Comparison of ENCODE assay signal across 19 cellular contexts in genomic region chr4:117771647-117772337, GRCh38.
DNase-seq lines count a peak whose midpoint lies in the region; ATAC-seq and TF ChIP-seq lines count a peak whose summit lies in the region.
"Had no signal": no experiment of that assay in that cellular context is flagged by ENCODE, and none has a peak within 500 bp of the region (broad histone marks: within the 10 kb centered on the region; RNA-seq: fewer than 3 reads in every experiment).

No MANE protein-coding gene starts in this region.

- CTCF ChIA-PET in WTC11 (lab: Charles Lee) (interaction anchor here (0.5 to 1.6 kb wide), 9 partner anchors 9 to 1250 kb away, joined by 3 to 7 read pairs (median 3); partner anchors contain the start of gene NDST3), RWPE1 (lab: Yijun Ruan, JAX) (interaction anchor here (0.5 kb wide), 1 partner anchor 37 kb away, joined by 4 read pairs; no protein-coding TSS in a partner anchor)

- H3K27me3 ChIP-seq in DND-41 (ENCODE audit: insufficient read depth, low read length, poor library complexity), result no peaks in the 10 kb centered on the region
- H3K27me3 ChIP-seq: BE2C had no signal

- no peak overlapping the region for H3K27ac Mint-ChIP-seq in WTC11
- H3K27ac Mint-ChIP-seq: activated naive CD8-positive, alpha-beta T cell treated with anti-CD3 and anti-CD28 coated beads for 36 hours; immature natural killer cell; stimulated activated naive B cell treated with anti-CD40 and anti-IgM and Interleukin-4, amounts not matched to agents 10 μg/mL and 1 μg/mL and 100 μg/mL, for 72 hours had no signal

- H3K4me3 ChIP-seq in DND-41 (ENCODE audit: low read depth in 1 of 2, low read length in 2 of 2) (no peak overlapping the region), NB4 (ENCODE audit: low read depth, low read length) (no peak overlapping the region)
- H3K4me3 ChIP-seq: skin epidermis had no signal

- no peaks in the 10 kb centered on the region for H3K36me3 ChIP-seq in DND-41 (ENCODE audit: insufficient read depth, low read length)
- H3K36me3 ChIP-seq: BE2C had no signal

- TF ChIP-seq POLR2A in NB4 (IDR thresholded peaks at IDR 0.05; ENCODE audit: extremely low read depth, insufficient read length), result no peak

- peaks cover 7% of the 10 kb centered on the region for H3K4me1 ChIP-seq in DND-41 (ENCODE audit: insufficient read depth, low read length)
- H3K4me1 ChIP-seq: BE2C had no signal

- H3K27ac ChIP-seq in DND-41 (ENCODE audit: low read length), result peak overlapping the region; percentile 5; the same call in 1 of the 2 replicates
- no peak overlapping the region for H3K27ac ChIP-seq in RWPE1
- H3K27ac ChIP-seq: skin epidermis had no signal

- no peaks in the 10 kb centered on the region for H3K79me2 ChIP-seq in DND-41 (ENCODE audit: insufficient read depth, low read length)

- peaks cover 4% of the 10 kb centered on the region; the same call in 1 of the 2 replicates for H3K9me3 Mint-ChIP-seq in WTC11
- H3K9me3 Mint-ChIP-seq: activated naive CD8-positive, alpha-beta T cell treated with anti-CD3 and anti-CD28 coated beads for 36 hours had no signal

- ATAC-seq in DND-41 (ENCODE audit: insufficient read depth, low read depth) (peak; percentile 37; the same call in 2 of the 3 replicates), WTC11 (peak; percentile 98), left colon (peak; percentile 55), HG03095 (IDR thresholded peaks at IDR 0.05; ENCODE audit: unreplicated experiment) (no peak), HG02885 (IDR thresholded peaks at IDR 0.05; ENCODE audit: poor library complexity, unreplicated experiment) (no peak)
- ATAC-seq: stimulated activated naive B cell treated with anti-CD40 and anti-IgM and Interleukin-4, amounts not matched to agents 10 μg/mL and 1 μg/mL and 100 μg/mL, for 72 hours had no signal

- H3K4me3 Mint-ChIP-seq in WTC11, result no peak overlapping the region
- H3K4me3 Mint-ChIP-seq: activated naive CD8-positive, alpha-beta T cell treated with anti-CD3 and anti-CD28 coated beads for 36 hours; immature natural killer cell; stimulated activated naive B cell treated with anti-CD40 and anti-IgM and Interleukin-4, amounts not matched to agents 10 μg/mL and 1 μg/mL and 100 μg/mL, for 72 hours had no signal

- no peaks in the 10 kb centered on the region for H3K36me3 Mint-ChIP-seq in WTC11
- H3K36me3 Mint-ChIP-seq: activated naive CD8-positive, alpha-beta T cell treated with anti-CD3 and anti-CD28 coated beads for 36 hours; immature natural killer cell; stimulated activated naive B cell treated with anti-CD40 and anti-IgM and Interleukin-4, amounts not matched to agents 10 μg/mL and 1 μg/mL and 100 μg/mL, for 72 hours had no signal

- no peak overlapping the region for H3K9ac ChIP-seq in DND-41 (ENCODE audit: low read depth, low read length)

- intact Hi-C loops in left colon (cut with DNase I, micrococcal nuclease), result no loop called here

- H3K4me1 Mint-ChIP-seq in WTC11, result peaks cover 5% of the 10 kb centered on the region
- H3K4me1 Mint-ChIP-seq: activated naive CD8-positive, alpha-beta T cell treated with anti-CD3 and anti-CD28 coated beads for 36 hours; immature natural killer cell; stimulated activated naive B cell treated with anti-CD40 and anti-IgM and Interleukin-4, amounts not matched to agents 10 μg/mL and 1 μg/mL and 100 μg/mL, for 72 hours had no signal

- no peak for DNase-seq in DND-41
- peak; percentile 10 for DNase-seq in NB4 (ENCODE audit: low read depth)
- peak; percentile 12 for DNase-seq in WTC11 (ENCODE audit: low spot score)
- no peak for DNase-seq in left colon
- DNase-seq in OCI-M2 (lab: John Stamatoyannopoulos, UW; ENCODE audit: unreplicated experiment), result no peak
- no peak for DNase-seq in RWPE1 (ENCODE audit: low spot score)
- DNase-seq: activated CD4-positive, alpha-beta T cell treated with anti-CD3 and anti-CD28 coated beads for 4 hours; activated naive CD8-positive, alpha-beta T cell treated with anti-CD3 and anti-CD28 coated beads for 36 hours; BE2C; DMS79; H7; immature natural killer cell; occipital lobe; RPMI8226; stimulated activated naive B cell treated with anti-CD40 and anti-IgM and Interleukin-4, amounts not matched to agents 10 μg/mL and 1 μg/mL and 100 μg/mL, for 72 hours; T-helper 2 cell had no signal

- no peak overlapping the region for H3K4me2 ChIP-seq in DND-41 (ENCODE audit: insufficient read depth, low read length)

- H3K9me3 ChIP-seq in DND-41 (ENCODE audit: insufficient read depth, low read length, severe bottlenecking), result peaks cover 6% of the 10 kb centered on the region
- H3K9me3 ChIP-seq: BE2C had no signal

- H2AFZ ChIP-seq in DND-41 (ENCODE audit: low read depth, low read length), result peak overlapping the region; percentile 50; the same call in 1 of the 2 replicates

- H3K27me3 Mint-ChIP-seq in WTC11 (ENCODE audit: low read depth), result no peaks in the 10 kb centered on the region
- H3K27me3 Mint-ChIP-seq: activated naive CD8-positive, alpha-beta T cell treated with anti-CD3 and anti-CD28 coated beads for 36 hours; stimulated activated naive B cell treated with anti-CD40 and anti-IgM and Interleukin-4, amounts not matched to agents 10 μg/mL and 1 μg/mL and 100 μg/mL, for 72 hours had no signal

- POLR2A ChIA-PET in WTC11 (lab: Charles Lee) (no interaction called here), RWPE1 (lab: Yijun Ruan, JAX; ENCODE audit: low non-redundant PET) (no interaction called here)

- peak; percentile 31 for TF ChIP-seq CTCF in DND-41 (IDR thresholded peaks at IDR 0.05; ENCODE audit: borderline replicate concordance, extremely low read depth, low read length, poor library complexity, severe bottlenecking)
- TF ChIP-seq CTCF in NB4 (IDR thresholded peaks at IDR 0.05; ENCODE audit: low read depth, low read length), result peak; percentile 30
- no peak for TF ChIP-seq CTCF in WTC11 (IDR thresholded peaks at IDR 0.05)
- no peak for TF ChIP-seq CTCF in RWPE1 (conservative IDR thresholded peaks at IDR 0.05; ENCODE audit: low read depth)

- H4K20me1 ChIP-seq in DND-41 (ENCODE audit: insufficient read depth, low read length), result no peaks in the 10 kb centered on the region

TF ChIP-seq in WTC11, 78 proteins besides CTCF, POLR2A, EP300 and RAD21:
- TF ChIP-seq ZNF263 (CRISPR knock-in tag; IDR thresholded peaks at IDR 0.05; ENCODE audit: low read depth) (0 out of 2 replicates have a peak, but pooled peaks have one; percentile 52), MYBL2 (CRISPR knock-in tag; IDR thresholded peaks at IDR 0.05) (no peak)

Comparison
In these comparisons a context has a peak if more than half of its experiments do, and no peak if none do; other contexts are left out.
1. ATAC-seq: peak in DND-41 (single experiment), WTC11 (single experiment) and left colon (single experiment); none in HG03095 (single experiment) and HG02885 (single experiment).
2. DNase-seq: peak in NB4 (single experiment) and WTC11 (single experiment); none in DND-41 (single experiment), left colon (0 of 2), OCI-M2 (single experiment) and RWPE1 (single experiment).
3. CTCF ChIP-seq: peak in DND-41 (single experiment) and NB4 (single experiment); none in WTC11 (single experiment) and RWPE1 (single experiment).